ENCODE assay signal across 21 cellular contexts in genomic region chr9:92620870-92621269, GRCh38. TPM values are rescaled to one million over a fixed set of nuclear protein-coding genes. Genes with fewer than 3 reads are reported as not detected.
A peak's percentile ranks its signal among the peaks of the same experiment; 100 is the strongest.
DNase-seq lines count a peak whose midpoint lies in the region; ATAC-seq, FAIRE-seq and TF ChIP-seq lines count a peak whose summit lies in the region.
"Had no signal": no experiment of that assay in that cellular context is flagged by ENCODE, and none has a peak within 500 bp of the region (broad histone marks: within the 10 kb centered on the region; RNA-seq: fewer than 3 reads in every experiment).

No MANE protein-coding gene starts in this region.

- ATAC-seq in left ventricle myocardium superior (peak; percentile 13), heart right ventricle (no peak), left lobe of liver (no peak), HG03045 (IDR thresholded peaks at IDR 0.05; ENCODE audit: unreplicated experiment) (no peak), HepG2 (no peak)
- no peak for ATAC-seq in stimulated activated effector memory CD8-positive, alpha-beta T cell treated with anti-CD3 and anti-CD28 coated beads, Interleukin-12 subunit alpha, Interleukin-12 subunit beta, amount 100 ng/mL, for 72 hours
- ATAC-seq in naive thymus-derived CD4-positive, alpha-beta T cell = no peak
- ATAC-seq: GM12878, GM23338 had no signal

- FAIRE-seq in HepG2 (lab: Jason Lieb, UNC) = no peak
- FAIRE-seq: GM12878, GM18507 had no signal

- in situ Hi-C loops in HepG2 (cut with HindIII; ENCODE audit: extremely low pct_ligation_motif_present, low pct_unique_long_range_greater_than_20kb) = no loop called here

- no TSS peak for BruUV-seq in HepG2 (replicated peaks; lab: Mats Ljungman, UMichigan)

- no peaks in the 10 kb centered on the region for H3K79me2 ChIP-seq in HepG2 (ENCODE audit: insufficient read depth, low read length)

- no peak overlapping the region for H2AFZ ChIP-seq in HepG2 (ENCODE audit: low read length)
- H2AFZ ChIP-seq: GM23338, PC-9 had no signal

- peaks cover 0 to 98% (median 4%) of the 10 kb centered on the region in 9 donors for H3K36me3 ChIP-seq in heart right ventricle
- peaks cover 0 to 60% (median 0%) of the 10 kb centered on the region in 3 experiments for H3K36me3 ChIP-seq in naive thymus-derived CD4-positive, alpha-beta T cell (ENCODE audit: control insufficient read depth in 2 of 3, insufficient read depth in 3 of 3, low read length in 3 of 3)
- H3K36me3 ChIP-seq in HepG2 (replicated peaks in 1 of 2; ENCODE audit: control insufficient read depth in 1 of 2, insufficient read depth in 2 of 2, low read length in 2 of 2) = peaks cover 5 to 17% of the 10 kb centered on the region in 2 experiments; a peak in 4 of 5 replicates

- H3K4me1 Mint-ChIP-seq in stimulated activated effector memory CD8-positive, alpha-beta T cell treated with anti-CD3 and anti-CD28 coated beads, Interleukin-12 subunit alpha, Interleukin-12 subunit beta, amount 100 ng/mL, for 72 hours = peaks cover 5% of the 10 kb centered on the region
- H3K4me1 Mint-ChIP-seq in naive thymus-derived CD4-positive, alpha-beta T cell = no peaks in the 10 kb centered on the region
- H3K4me1 Mint-ChIP-seq: GM23338 had no signal

- CTCF ChIA-PET in naive thymus-derived CD4-positive, alpha-beta T cell (lab: Charles Lee) = no interaction called here
- CTCF ChIA-PET in HepG2 (lab: Yijun Ruan, JAX; ENCODE audit: low intra/inter-chr PET ratio, low total read pairs) = no interaction called here

- H3K27me3 ChIP-seq in heart right ventricle = no peaks in the 10 kb centered on the region
- no peaks in the 10 kb centered on the region for H3K27me3 ChIP-seq in naive thymus-derived CD4-positive, alpha-beta T cell (ENCODE audit: control insufficient read depth in 2 of 2, insufficient read depth in 2 of 2, low read length in 2 of 2)
- H3K27me3 ChIP-seq in HepG2 (ENCODE audit: control insufficient read depth in 1 of 2, insufficient read depth in 2 of 2, low read length in 2 of 2) = no peaks in the 10 kb centered on the region

- H3K27ac Mint-ChIP-seq in stimulated activated effector memory CD8-positive, alpha-beta T cell treated with anti-CD3 and anti-CD28 coated beads, Interleukin-12 subunit alpha, Interleukin-12 subunit beta, amount 100 ng/mL, for 72 hours = peak overlapping the region; percentile 56
- H3K27ac Mint-ChIP-seq in naive thymus-derived CD4-positive, alpha-beta T cell = no peak overlapping the region
- H3K27ac Mint-ChIP-seq: GM23338 had no signal

- no peaks in the 10 kb centered on the region for H3K9me3 ChIP-seq in heart right ventricle
- no peaks in the 10 kb centered on the region for H3K9me3 ChIP-seq in naive thymus-derived CD4-positive, alpha-beta T cell (ENCODE audit: control insufficient read depth in 2 of 3, low read length in 3 of 3)
- no peaks in the 10 kb centered on the region for H3K9me3 ChIP-seq in HepG2 (ENCODE audit: low read length)

- H3K9ac ChIP-seq in HepG2 (ENCODE audit: insufficient read depth, low read depth, low read length) = no peak overlapping the region

- H3K4me3 Mint-ChIP-seq in stimulated activated effector memory CD8-positive, alpha-beta T cell treated with anti-CD3 and anti-CD28 coated beads, Interleukin-12 subunit alpha, Interleukin-12 subunit beta, amount 100 ng/mL, for 72 hours = no peak overlapping the region
- H3K4me3 Mint-ChIP-seq in naive thymus-derived CD4-positive, alpha-beta T cell = no peak overlapping the region
- H3K4me3 Mint-ChIP-seq: GM23338 had no signal

- H3K4me1 ChIP-seq in heart right ventricle (peaks cover 0 to 35% (median 9%) of the 10 kb centered on the region in 9 donors), HepG2 (ENCODE audit: insufficient read depth, low read length) (peaks cover 67% of the 10 kb centered on the region)
- H3K4me1 ChIP-seq in naive thymus-derived CD4-positive, alpha-beta T cell (ENCODE audit: control insufficient read depth in 2 of 2, insufficient read depth in 2 of 2, low read length in 2 of 2) = no peaks in the 10 kb centered on the region

- POLR2A ChIA-PET in naive thymus-derived CD4-positive, alpha-beta T cell (lab: Charles Lee) = no interaction called here
- POLR2A ChIA-PET in HepG2 (lab: Yijun Ruan, JAX) = no interaction called here

- H3K27me3 Mint-ChIP-seq in naive thymus-derived CD4-positive, alpha-beta T cell = no peaks in the 10 kb centered on the region

- DNase-seq in left ventricle myocardium superior = no peak
- no peak for DNase-seq in heart right ventricle
- DNase-seq in left lobe of liver (ENCODE audit: low spot score) = peak; percentile 16
- DNase-seq in stimulated activated effector memory CD8-positive, alpha-beta T cell treated with anti-CD3 and anti-CD28 coated beads, Interleukin-12 subunit alpha, Interleukin-12 subunit beta, amount 100 ng/mL, for 72 hours (ENCODE audit: low spot score in 2 of 2) = no peak
- DNase-seq in stimulated activated CD4-positive, alpha-beta T cell treated with anti-CD3 and anti-CD28 coated beads, Interleukin-2, amount 100 ng/mL, for 48 hours = no peak
- no peak for DNase-seq in naive thymus-derived CD4-positive, alpha-beta T cell
- DNase-seq in HepG2 (ENCODE audit: low spot score) = no peak
- DNase-seq: DMS 273 treated with DMSO at 0.1 percent for 48 hours, GDM1, KG1, NCI-H1048, NCI-H1436 treated with DMSO at 0.1 percent for 48 hours, NCI-H2081 treated with DMSO at 0.1 percent for 48 hours, NCI-H510A treated with DMSO at 0.1 percent for 48 hours, NCI-H82, PC-9 had no signal

- H3K36me3 Mint-ChIP-seq in stimulated activated effector memory CD8-positive, alpha-beta T cell treated with anti-CD3 and anti-CD28 coated beads, Interleukin-12 subunit alpha, Interleukin-12 subunit beta, amount 100 ng/mL, for 72 hours = peaks cover 62% of the 10 kb centered on the region
- peaks cover 5 to 38% (median 10%) of the 10 kb centered on the region in 5 donors for H3K36me3 Mint-ChIP-seq in naive thymus-derived CD4-positive, alpha-beta T cell

- H3K9me3 Mint-ChIP-seq in stimulated activated effector memory CD8-positive, alpha-beta T cell treated with anti-CD3 and anti-CD28 coated beads, Interleukin-12 subunit alpha, Interleukin-12 subunit beta, amount 100 ng/mL, for 72 hours = no peaks in the 10 kb centered on the region
- no peaks in the 10 kb centered on the region for H3K9me3 Mint-ChIP-seq in naive thymus-derived CD4-positive, alpha-beta T cell
- H3K9me3 Mint-ChIP-seq: GM23338 had no signal

- TF ChIP-seq RAD21 in HepG2 (CRISPR knock-in tag; IDR thresholded peaks at IDR 0.05) = no peak

- TF ChIP-seq CTCF in heart right ventricle (IDR thresholded peaks at IDR 0.05) = no peak
- TF ChIP-seq CTCF in HepG2 (CRISPR knock-in tag; IDR thresholded peaks at IDR 0.05) = no peak

- no peak for TF ChIP-seq POLR2A in HepG2 (IDR thresholded peaks at IDR 0.05; ENCODE audit: insufficient read depth in 1 of 2, low read depth in 2 of 2, low read length in 2 of 2)

- H3K27ac ChIP-seq in heart right ventricle (peak overlapping the region in 5 of 10 donors; percentile 17 to 62 (median 37)), HepG2 (ENCODE audit: extremely low read length, insufficient read depth, low read length) (no peak overlapping the region)
- no peak overlapping the region for H3K27ac ChIP-seq in naive thymus-derived CD4-positive, alpha-beta T cell (ENCODE audit: low read depth, low read length)
- H3K27ac ChIP-seq: C4-2B, PC-9 had no signal

- H3K4me2 ChIP-seq in HepG2 (ENCODE audit: low read depth, low read length) = no peak overlapping the region
- H3K4me2 ChIP-seq: GM23338, PC-9 had no signal

- H3K4me3 ChIP-seq in heart right ventricle = no peak overlapping the region
- H3K4me3 ChIP-seq in naive thymus-derived CD4-positive, alpha-beta T cell (ENCODE audit: low read length) = no peak overlapping the region
- no peak overlapping the region for H3K4me3 ChIP-seq in HepG2 (replicated peaks in 1 of 3; ENCODE audit: insufficient read depth in 1 of 3, low read depth in 2 of 3, low read length in 3 of 3)
- H3K4me3 ChIP-seq: GM12878, GM23338, PC-9 had no signal

- H4K20me1 ChIP-seq in HepG2 (ENCODE audit: insufficient read depth, low read length) = no peaks in the 10 kb centered on the region

- 90% methylated on average over 5 of the region's 5 CpGs for WGBS in heart right ventricle, 2 donors
- 100% methylated on average over 5 of the region's 5 CpGs for WGBS in HepG2 (ENCODE audit: low lambda C conversion rate)

- TF ChIP-seq EP300 in HepG2 (IDR thresholded peaks at IDR 0.05; ENCODE audit: low read depth in 2 of 2, low read length in 2 of 2) (no peak), HepG2 (CRISPR knock-in tag; IDR thresholded peaks at IDR 0.05; ENCODE audit: borderline replicate concordance) (no peak)

- intact Hi-C loops in left ventricle myocardium superior (cut with micrococcal nuclease) = no loop called here
- intact Hi-C loops in heart right ventricle (cut with DNase I) = loop anchor here in 1 of 10 donors (10.0 kb wide), 1 partner anchor 116 kb away; no protein-coding TSS in a partner anchor
- intact Hi-C loops in naive thymus-derived CD4-positive, alpha-beta T cell (cut with micrococcal nuclease) = no loop called here
- intact Hi-C loops in HepG2 (cut with micrococcal nuclease; ENCODE audit: unreplicated experiment) = no loop called here

RNA-seq across cellular contexts. Expression of gene IPPK, which starts 49.1 kb away (rescaled TPM):
- total RNA-seq in left ventricle myocardium superior = 7.6 TPM
- 10 to 100 TPM in 2 of 10 donors, 1 to 10 TPM in 8; 6.5 to 17.8 (median 8.5) TPM for total RNA-seq in heart right ventricle
- 1 to 10 TPM; 5.2 to 8.2 TPM for polyA plus RNA-seq in heart right ventricle
- total RNA-seq in left lobe of liver = 1.8 TPM
- total RNA-seq in naive thymus-derived CD4-positive, alpha-beta T cell = 10 to 100 TPM in 1 of 5 experiments, 1 to 10 TPM in 4; 5.9 to 12.8 (median 7.4) TPM
- 1 to 10 TPM; 2.8 to 9.8 TPM for polyA plus RNA-seq in naive thymus-derived CD4-positive, alpha-beta T cell
- total RNA-seq in HepG2 (2016; rRNA removed; fragmentation: Illumina TruSeq; extraction: Trizol) = 14.1 and 15.1 TPM in 2 replicates
- 0.91 and 1.3 TPM in 2 replicates for total RNA-seq in HepG2 (2016; cell fraction: cytosol; rRNA removed; fragmentation: Illumina TruSeq; extraction: Trizol; ENCODE audit: low read depth)
- total RNA-seq in HepG2 (2016; cell fraction: insoluble cytoplasmic fraction; rRNA removed; fragmentation: Illumina TruSeq; extraction: Trizol) = 12.9 and 15.9 TPM in 2 replicates
- 4.6 and 5.0 TPM in 2 replicates for total RNA-seq in HepG2 (2016; cell fraction: membrane; rRNA removed; fragmentation: Illumina TruSeq; extraction: Trizol)
- 6.5 and 8.3 TPM in 2 replicates for total RNA-seq in HepG2 (2016; cell fraction: nucleus; rRNA removed; fragmentation: Illumina TruSeq; extraction: Trizol)
- polyA plus RNA-seq in HepG2 (2011; rRNA removed) = 9.9 and 11.2 TPM in 2 replicates
- polyA plus RNA-seq in HepG2 (2011; cell fraction: cytosol; rRNA removed) = 10.8 and 11.0 TPM in 2 replicates
- 17.2 and 18.8 TPM in 2 replicates for polyA plus RNA-seq in HepG2 (2011; cell fraction: nucleus; rRNA removed)
- polyA plus RNA-seq in HepG2 (2012) = 5.3 and 5.7 TPM in 2 replicates
- polyA plus RNA-seq in HepG2 (2016; cell fraction: cytosol; fragmentation: Illumina TruSeq; extraction: Trizol; ENCODE audit: low read depth) = 0.66 and 1.2 TPM in 2 replicates
- polyA plus RNA-seq in HepG2 (2016; cell fraction: insoluble cytoplasmic fraction; fragmentation: Illumina TruSeq; extraction: Trizol; ENCODE audit: low read depth) = 16.3 and 16.9 TPM in 2 replicates
- 2.2 and 3.4 TPM in 2 replicates for polyA plus RNA-seq in HepG2 (2016; cell fraction: membrane; fragmentation: Illumina TruSeq; extraction: Trizol; ENCODE audit: low read depth)
- polyA plus RNA-seq in HepG2 (2016; cell fraction: nucleus; fragmentation: Illumina TruSeq; extraction: Trizol; ENCODE audit: insufficient read depth, low read depth) = 12.6 and 15.6 TPM in 2 replicates
- polyA minus RNA-seq in HepG2 (2011; rRNA and poly(A)+ RNA removed; ENCODE audit: low replicate concordance) = 61.7 and 67.2 TPM in 2 replicates
- 6.2 and 7.6 TPM in 2 replicates for polyA minus RNA-seq in HepG2 (2011; cell fraction: cytosol; rRNA and poly(A)+ RNA removed)
- 9.8 and 10.4 TPM in 2 replicates for polyA minus RNA-seq in HepG2 (2011; cell fraction: nucleus; rRNA and poly(A)+ RNA removed)
